ENCODE assay signal across 9 cellular contexts in genomic region chr4:81030061-81030616, GRCh38. TPM values are rescaled to one million over a fixed set of nuclear protein-coding genes. Genes with fewer than 3 reads are reported as not detected.
DNase-seq lines count a peak whose midpoint lies in the region; ATAC-seq and TF ChIP-seq lines count a peak whose summit lies in the region.
"Had no signal": no experiment of that assay in that cellular context is flagged by ENCODE, and none has a peak within 500 bp of the region (broad histone marks: within the 10 kb centered on the region; RNA-seq: fewer than 3 reads in every experiment).

No MANE protein-coding gene starts in this region.

- DNase-seq in CD8-positive, alpha-beta memory T cell: no peak
- DNase-seq in NB4 (ENCODE audit: low read depth) (peak; percentile 20), colonic mucosa (no peak), cerebellar cortex (ENCODE audit: low spot score) (no peak)
- DNase-seq in activated CD8-positive, alpha-beta memory T cell treated with anti-CD3 and anti-CD28 coated beads, Interleukin-2, amount 50 U/mL, for 48 hours: no peak
- DNase-seq: MV-4-11 had no signal

- intact Hi-C loops in colonic mucosa (cut with DNase I): no loop called here

- POLR2A ChIA-PET in CD8-positive, alpha-beta memory T cell (lab: Charles Lee): no interaction called here

- H3K9me3 ChIP-seq in CD8-positive, alpha-beta memory T cell (ENCODE audit: low read length): no peaks in the 10 kb centered on the region
- H3K9me3 ChIP-seq in colonic mucosa: no peaks in the 10 kb centered on the region

- H3K9me3 Mint-ChIP-seq in CD8-positive, alpha-beta memory T cell: peaks cover 0 to 2% (median 0%) of the 10 kb centered on the region in 5 donors
- no peaks in the 10 kb centered on the region for H3K9me3 Mint-ChIP-seq in nephron

- ATAC-seq in HG02623 (IDR thresholded peaks at IDR 0.05; ENCODE audit: unreplicated experiment): no peak
- ATAC-seq in GM19463 (IDR thresholded peaks at IDR 0.05; ENCODE audit: unreplicated experiment): no peak

- no peak overlapping the region for H3K4me3 ChIP-seq in CD8-positive, alpha-beta memory T cell (ENCODE audit: low read length)
- no peak overlapping the region for H3K4me3 ChIP-seq in NB4 (ENCODE audit: low read depth, low read length)
- H3K4me3 ChIP-seq in colonic mucosa: peak overlapping the region; percentile 59

- no peak overlapping the region for H3K27ac Mint-ChIP-seq in CD8-positive, alpha-beta memory T cell
- H3K27ac Mint-ChIP-seq in nephron: peak overlapping the region; percentile 39 to 72 (median 68)

- no peak overlapping the region for H3K27ac ChIP-seq in CD8-positive, alpha-beta memory T cell (ENCODE audit: low read depth, low read length)
- peak overlapping the region; percentile 56 for H3K27ac ChIP-seq in colonic mucosa

- H3K27me3 ChIP-seq in CD8-positive, alpha-beta memory T cell (ENCODE audit: insufficient read depth, low read length, poor library complexity, severe bottlenecking): no peaks in the 10 kb centered on the region
- peaks cover 7% of the 10 kb centered on the region for H3K27me3 ChIP-seq in colonic mucosa

- TF ChIP-seq POLR2A in NB4 (IDR thresholded peaks at IDR 0.05; ENCODE audit: extremely low read depth, insufficient read length): no peak

- H3K4me1 ChIP-seq in CD8-positive, alpha-beta memory T cell (ENCODE audit: insufficient read depth, low read length): no peaks in the 10 kb centered on the region
- no peaks in the 10 kb centered on the region for H3K4me1 ChIP-seq in colonic mucosa

- H3K9ac ChIP-seq in colonic mucosa (ENCODE audit: low read depth in 2 of 2, low read length in 2 of 2): peak overlapping the region in 1 of 2 donors; percentile 61

- H3K27me3 Mint-ChIP-seq in CD8-positive, alpha-beta memory T cell: peaks cover 21 to 87% of the 10 kb centered on the region in 2 donors
- peaks cover 95% of the 10 kb centered on the region for H3K27me3 Mint-ChIP-seq in nephron (ENCODE audit: low read depth)

- H3K36me3 Mint-ChIP-seq in CD8-positive, alpha-beta memory T cell: no peaks in the 10 kb centered on the region
- H3K36me3 Mint-ChIP-seq in nephron (ENCODE audit: low read depth): no peaks in the 10 kb centered on the region

- TF ChIP-seq CTCF in NB4 (IDR thresholded peaks at IDR 0.05; ENCODE audit: low read depth, low read length) (no peak), colonic mucosa (IDR thresholded peaks at IDR 0.05) (no peak), nephron (IDR thresholded peaks at IDR 0.05; ENCODE audit: unreplicated experiment in 3 of 3) (no peak)

- H3K36me3 ChIP-seq in CD8-positive, alpha-beta memory T cell (ENCODE audit: insufficient read depth, low read length): no peaks in the 10 kb centered on the region
- H3K36me3 ChIP-seq in colonic mucosa: no peaks in the 10 kb centered on the region

- H3K4me3 Mint-ChIP-seq in CD8-positive, alpha-beta memory T cell: peak overlapping the region in 6 of 7 donors; percentile 30 to 71 (median 62)
- peak overlapping the region; percentile 87 to 95 (median 89) for H3K4me3 Mint-ChIP-seq in nephron

- CTCF ChIA-PET in CD8-positive, alpha-beta memory T cell (lab: Charles Lee): interaction anchor here (1.8 kb wide), 1 partner anchor 10 kb away, joined by 8 read pairs; no protein-coding TSS in a partner anchor

- H3K4me1 Mint-ChIP-seq in CD8-positive, alpha-beta memory T cell: peaks cover 10 to 17% (median 11%) of the 10 kb centered on the region in 3 donors
- peaks cover 20% of the 10 kb centered on the region for H3K4me1 Mint-ChIP-seq in nephron

RNA-seq across cellular contexts. Expression of gene BMP3, which starts 0.4 kb away (rescaled TPM):
- not detected for total RNA-seq in CD8-positive, alpha-beta memory T cell
- polyA plus RNA-seq in CD8-positive, alpha-beta memory T cell: not detected
- 10 to 100 TPM in 1 of 2 donors, 1 to 10 TPM in 1; 3.3 to 33.4 TPM for total RNA-seq in colonic mucosa

Comparison
In these comparisons a context has a peak if more than half of its experiments do, and no peak if none do; other contexts are left out.
1. H3K27ac Mint-ChIP-seq: peak in nephron (3 of 3); none in CD8-positive, alpha-beta memory T cell (0 of 8).
2. RNA of gene BMP3, which starts 0.4 kb away (total RNA-seq): 3.3 to 33.4 TPM in colonic mucosa; not detected in CD8-positive, alpha-beta memory T cell; every median in the first group is over 4 times any median in the second.